ENCODE assay signal across 12 cellular contexts in genomic region chr1:203316626-203317093, GRCh38. TPM values are rescaled to one million over a fixed set of nuclear protein-coding genes. Genes with fewer than 3 reads are reported as not detected.
DNase-seq lines count a peak whose midpoint lies in the region; ATAC-seq and TF ChIP-seq lines count a peak whose summit lies in the region.
"Had no signal": no experiment of that assay in that cellular context is flagged by ENCODE, and none has a peak within 500 bp of the region (broad histone marks: within the 10 kb centered on the region; RNA-seq: fewer than 3 reads in every experiment).

No MANE protein-coding gene starts in this region.

- peak; percentile 28 for DNase-seq in HuH-7.5 (ENCODE audit: low spot score)
- DNase-seq in activated naive CD8-positive, alpha-beta T cell treated with anti-CD3 and anti-CD28 coated beads for 36 hours, result no peak
- DNase-seq in left kidney (ENCODE audit: low read depth, low spot score), result peak; percentile 78
- peak; percentile 43 to 56 for DNase-seq in thyroid gland
- DNase-seq: activated CD8-positive, alpha-beta T cell treated with anti-CD3 and anti-CD28 coated beads for 36 hours; NCI-H2081 had no signal

- ATAC-seq in HG03469 (IDR thresholded peaks at IDR 0.05; ENCODE audit: unreplicated experiment), result no peak
- no peak for ATAC-seq in GM21423 (IDR thresholded peaks at IDR 0.05; ENCODE audit: unreplicated experiment)
- no peak for ATAC-seq in GM21367 (IDR thresholded peaks at IDR 0.05; ENCODE audit: unreplicated experiment)
- ATAC-seq: activated CD8-positive, alpha-beta T cell treated with anti-CD3 and anti-CD28 coated beads for 36 hours had no signal

- H3K4me1 ChIP-seq in thyroid gland, result peaks cover 28 to 44% of the 10 kb centered on the region in 2 donors
- H3K4me1 ChIP-seq: SJSA1 had no signal

- H3K36me3 Mint-ChIP-seq in activated naive CD8-positive, alpha-beta T cell treated with anti-CD3 and anti-CD28 coated beads for 36 hours, result peaks cover 25% of the 10 kb centered on the region
- H3K36me3 Mint-ChIP-seq: neural progenitor cell had no signal

- no peaks in the 10 kb centered on the region for H3K9me3 ChIP-seq in thyroid gland
- H3K9me3 ChIP-seq: SJSA1 had no signal

- no peak overlapping the region for H3K4me3 Mint-ChIP-seq in activated naive CD8-positive, alpha-beta T cell treated with anti-CD3 and anti-CD28 coated beads for 36 hours
- H3K4me3 Mint-ChIP-seq: activated CD8-positive, alpha-beta T cell treated with anti-CD3 and anti-CD28 coated beads for 36 hours; neural progenitor cell had no signal

- intact Hi-C loops in thyroid gland (cut with DNase I), result no loop called here

- no peaks in the 10 kb centered on the region for H3K36me3 ChIP-seq in thyroid gland
- H3K36me3 ChIP-seq: neural progenitor cell, SJSA1 had no signal

- peak overlapping the region; percentile 9 for H3K27ac Mint-ChIP-seq in activated naive CD8-positive, alpha-beta T cell treated with anti-CD3 and anti-CD28 coated beads for 36 hours
- H3K27ac Mint-ChIP-seq: neural progenitor cell had no signal

- no peaks in the 10 kb centered on the region for H3K27me3 Mint-ChIP-seq in activated naive CD8-positive, alpha-beta T cell treated with anti-CD3 and anti-CD28 coated beads for 36 hours
- H3K27me3 Mint-ChIP-seq: activated CD8-positive, alpha-beta T cell treated with anti-CD3 and anti-CD28 coated beads for 36 hours had no signal

- no peaks in the 10 kb centered on the region for H3K27me3 ChIP-seq in thyroid gland
- H3K27me3 ChIP-seq: SJSA1 had no signal

- peaks cover 36% of the 10 kb centered on the region for H3K4me1 Mint-ChIP-seq in activated naive CD8-positive, alpha-beta T cell treated with anti-CD3 and anti-CD28 coated beads for 36 hours

- H3K9me3 Mint-ChIP-seq in activated naive CD8-positive, alpha-beta T cell treated with anti-CD3 and anti-CD28 coated beads for 36 hours, result peaks cover 2% of the 10 kb centered on the region

- 17 to 28% methylated on average over 4 of the region's 4 CpGs for WGBS in thyroid gland, 2 donors

- H3K4me3 ChIP-seq in thyroid gland (replicated peaks in 1 of 3), result no peak overlapping the region
- H3K4me3 ChIP-seq: neural progenitor cell, SJSA1 had no signal

- TF ChIP-seq POLR2A in thyroid gland (IDR thresholded peaks at IDR 0.05), result peak in 1 of 2 donors; percentile 37

- no peak for TF ChIP-seq CTCF in thyroid gland (IDR thresholded peaks at IDR 0.05)

- H3K27ac ChIP-seq in thyroid gland, result peak overlapping the region; percentile 62 to 69 (median 63)
- H3K27ac ChIP-seq: HL-60, neural progenitor cell, SJSA1 had no signal

RNA-seq across cellular contexts. Expression of gene BTG2, which starts 11.3 kb away (rescaled TPM):
- 10 to 100 TPM; 74.7 to 81.2 TPM for total RNA-seq in activated naive CD8-positive, alpha-beta T cell treated with anti-CD3 and anti-CD28 coated beads for 36 hours
- 10 to 100 TPM; 41.9 to 82.1 (median 51.9) TPM for total RNA-seq in thyroid gland

RNA-seq across cellular contexts. Expression of gene FMOD, which starts 34.3 kb away (rescaled TPM):
- 1 to 10 TPM; 3.2 to 3.3 TPM for total RNA-seq in activated naive CD8-positive, alpha-beta T cell treated with anti-CD3 and anti-CD28 coated beads for 36 hours
- 100 to 1,000 TPM in 3 of 4 donors, 10 to 100 TPM in 1; 67.7 to 173 (median 111) TPM for total RNA-seq in thyroid gland

Comparison
In these comparisons a context has a peak if more than half of its experiments do, and no peak if none do; other contexts are left out.
1. RNA of gene FMOD, which starts 34.3 kb away (total RNA-seq): 67.7 to 173 TPM in thyroid gland; 3.2 to 3.3 TPM in activated naive CD8-positive, alpha-beta T cell treated with anti-CD3 and anti-CD28 coated beads for 36 hours; every median in the first group is over 10 times any median in the second.